Comparison of ENCODE assay signal across 21 cellular contexts in the genomic region with DNA sequence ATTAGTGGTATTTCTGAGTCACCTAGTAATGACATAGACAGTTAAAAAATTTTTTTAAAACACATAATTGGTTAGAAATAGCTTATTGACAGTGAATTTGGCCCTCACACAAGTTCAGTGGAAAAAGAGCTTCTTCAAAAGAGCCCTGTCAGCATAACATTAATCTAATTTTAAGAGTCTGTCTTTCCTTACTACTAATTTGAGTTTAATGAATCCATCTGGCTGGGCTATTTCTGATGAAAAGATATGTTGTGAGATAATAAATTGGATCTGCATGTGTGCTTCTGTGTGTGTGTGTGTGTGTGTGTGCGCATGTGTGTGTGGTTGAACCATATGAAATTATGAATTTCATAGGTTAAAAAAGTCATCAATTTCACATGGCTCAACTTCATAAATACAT.
DNase-seq lines count a peak whose midpoint lies in the region; ATAC-seq and TF ChIP-seq lines count a peak whose summit lies in the region.
"Had no signal": no experiment of that assay in that cellular context is flagged by ENCODE, and none has a peak within 500 bp of the region (broad histone marks: within the 10 kb centered on the region; RNA-seq: fewer than 3 reads in every experiment).

No MANE protein-coding gene starts in this region.

- intact Hi-C loops in sciatic nerve (cut with DNase I) = no loop called here

- H3K27ac ChIP-seq in osteoblast (ENCODE audit: low read depth, low read length) = peak overlapping the region; percentile 83
- H3K27ac ChIP-seq: BLaER1, epithelial cell of prostate, neutrophil, prostate gland had no signal

- no peaks in the 10 kb centered on the region for H3K79me2 ChIP-seq in osteoblast (ENCODE audit: insufficient read depth, low read length)

- H3K36me3 ChIP-seq in osteoblast (ENCODE audit: insufficient read depth, low read length) = no peaks in the 10 kb centered on the region
- H3K36me3 ChIP-seq: BLaER1, neutrophil, prostate gland had no signal

- H3K27me3 ChIP-seq in osteoblast (ENCODE audit: insufficient read depth, low read length) = no peaks in the 10 kb centered on the region
- H3K27me3 ChIP-seq: BLaER1, neutrophil had no signal

- H2AFZ ChIP-seq in osteoblast (ENCODE audit: low read length) = no peak overlapping the region

- peaks cover 16% of the 10 kb centered on the region for H3K4me1 ChIP-seq in osteoblast (ENCODE audit: insufficient read depth, low read length)
- H3K4me1 ChIP-seq: BLaER1, prostate gland had no signal

- H4K20me1 ChIP-seq in osteoblast (ENCODE audit: insufficient read depth, low read length) = no peaks in the 10 kb centered on the region
- H4K20me1 ChIP-seq: BLaER1 had no signal

- DNase-seq in AG20443 (ENCODE audit: low spot score) (peak; percentile 9), NCI-H69 (lab: John Stamatoyannopoulos, UW) (peak; percentile 85), choroid plexus epithelial cell (ENCODE audit: low read depth) (peak; percentile 1), osteoblast (ENCODE audit: insufficient read length, low spot score, missing footprints) (no peak), GM19238 (ENCODE audit: insufficient read length, low spot score) (no peak), DMS114 treated with DMSO at 0.1 percent for 48 hours (lab: John Stamatoyannopoulos, UW; ENCODE audit: unreplicated experiment) (no peak), sciatic nerve (ENCODE audit: low spot score) (no peak)
- DNase-seq: activated CD8-positive, alpha-beta memory T cell treated with anti-CD3 and anti-CD28 coated beads, Interleukin-2, amount 10 ng/mL, durations not matched to agents 7 days and 5 days; activated naive CD4-positive, alpha-beta T cell treated with Interleukin-2 at 50 U/mL for 16 hours; NCI-H1105 treated with DMSO at 0.1 percent for 48 hours; NCI-H2029 treated with DMSO at 0.1 percent for 48 hours; NCI-H774; stimulated activated naive CD4-positive, alpha-beta T cell; SW 1271 had no signal

- H3K9me3 ChIP-seq in osteoblast (ENCODE audit: low read depth, low read length) = peaks cover 3% of the 10 kb centered on the region
- H3K9me3 ChIP-seq: neutrophil, prostate gland had no signal

- TF ChIP-seq CTCF in choroid plexus epithelial cell (conservative IDR thresholded peaks at IDR 0.05; ENCODE audit: low read depth, low read length) (no peak), osteoblast (IDR thresholded peaks at IDR 0.05; ENCODE audit: extremely low read depth, low read depth, low read length) (no peak)

- H3K4me3 ChIP-seq in choroid plexus epithelial cell (ENCODE audit: low read depth, low read length) (no peak overlapping the region), osteoblast (ENCODE audit: insufficient read depth, low read length) (no peak overlapping the region)
- H3K4me3 ChIP-seq: BLaER1, K562, prostate gland had no signal

- ATAC-seq in sciatic nerve = no peak
- ATAC-seq: activated CD8-positive, alpha-beta memory T cell treated with anti-CD3 and anti-CD28 coated beads, Interleukin-2, amount 10 ng/mL, durations not matched to agents 7 days and 5 days; K562; Right ventricle myocardium inferior; WTC11 had no signal

- no peak overlapping the region for H3K4me2 ChIP-seq in osteoblast (ENCODE audit: insufficient read depth, low read length)
- H3K4me2 ChIP-seq: BLaER1 had no signal

Comparison
In these comparisons a context has a peak if more than half of its experiments do, and no peak if none do; other contexts are left out.
1. DNase-seq: peak in AG20443 (single experiment), NCI-H69 (single experiment) and choroid plexus epithelial cell (single experiment); none in osteoblast (single experiment), GM19238 (single experiment), DMS114 treated with DMSO at 0.1 percent for 48 hours (single experiment) and sciatic nerve (single experiment).